ENCODE assay signal across 1 cellular context in genomic region chr12:15787801-15788200, GRCh38.
TF ChIP-seq lines count a peak whose summit lies in the region.

No MANE protein-coding gene starts in this region.

TF ChIP-seq in IMR-90, 13 proteins besides CTCF, POLR2A, EP300 and RAD21 (continued from another document):
- no peak for TF ChIP-seq BHLHE40 (IDR thresholded peaks at IDR 0.05; ENCODE audit: low read depth, low read length)
